In the genomic region with DNA sequence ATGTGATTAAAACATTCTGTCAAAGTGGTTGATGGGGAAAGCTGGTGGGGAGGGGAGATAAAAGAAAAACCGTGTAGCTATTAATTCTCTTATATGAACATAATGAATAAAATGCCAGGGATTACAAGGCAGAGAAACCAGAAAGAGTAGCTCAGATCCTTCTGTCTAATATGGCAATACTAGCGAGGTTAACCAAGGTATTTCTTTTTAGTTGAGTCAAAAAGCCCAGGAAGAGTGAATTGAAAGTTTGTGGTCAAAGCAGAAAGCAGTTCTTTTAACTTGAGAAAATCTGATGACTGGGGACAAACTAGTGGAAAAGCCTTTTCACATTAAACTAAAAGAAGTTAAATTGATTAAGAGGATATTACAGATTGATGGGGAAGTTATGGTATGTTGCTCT, we compare ENCODE assay signal across 20 cellular contexts.
A peak's percentile ranks its signal among the peaks of the same experiment; 100 is the strongest.
DNase-seq lines count a peak whose midpoint lies in the region; ATAC-seq and TF ChIP-seq lines count a peak whose summit lies in the region.
"Had no signal": no experiment of that assay in that cellular context is flagged by ENCODE, and none has a peak within 500 bp of the region (broad histone marks: within the 10 kb centered on the region; RNA-seq: fewer than 3 reads in every experiment).

No MANE protein-coding gene starts in this region.

- intact Hi-C loops in activated CD8-positive, alpha-beta T cell treated with anti-CD3 and anti-CD28 coated beads for 36 hours (cut with micrococcal nuclease): no loop called here
- intact Hi-C loops in heart right ventricle (cut with DNase I): no loop called here

- peaks cover 0 to 4% (median 0%) of the 10 kb centered on the region in 9 donors for H3K4me1 ChIP-seq in heart right ventricle
- H3K4me1 ChIP-seq: body of pancreas, foreskin keratinocyte, uterus had no signal

- peaks cover 0 to 64% (median 0%) of the 10 kb centered on the region in 9 donors for H3K36me3 ChIP-seq in heart right ventricle
- H3K36me3 ChIP-seq: uterus had no signal

- H3K36me3 Mint-ChIP-seq in activated T-cell treated with anti-CD3 and anti-CD28 coated beads, Interleukin-2, amount 50 U/mL, for 24 hours (ENCODE audit: low read depth): peaks cover 62% of the 10 kb centered on the region
- peaks cover 38% of the 10 kb centered on the region for H3K36me3 Mint-ChIP-seq in activated CD8-positive, alpha-beta T cell treated with anti-CD3 and anti-CD28 coated beads for 36 hours (ENCODE audit: low read depth)
- H3K36me3 Mint-ChIP-seq in stimulated activated effector memory CD8-positive, alpha-beta T cell treated with anti-CD3 and anti-CD28 coated beads, Interleukin-12 subunit alpha, Interleukin-12 subunit beta, amount 100 ng/mL, for 72 hours: peaks cover 48% of the 10 kb centered on the region

- no peak overlapping the region for H3K27ac ChIP-seq in heart right ventricle
- H3K27ac ChIP-seq: BLaER1 treated with 17β-estradiol and CSF1 and Interleukin-3, amounts not matched to agents 10 nM and 100 nM; body of pancreas; foreskin keratinocyte; SK-N-MC; uterus had no signal

- H3K27me3 Mint-ChIP-seq in activated T-cell treated with anti-CD3 and anti-CD28 coated beads, Interleukin-2, amount 50 U/mL, for 24 hours: no peaks in the 10 kb centered on the region
- H3K27me3 Mint-ChIP-seq in activated CD8-positive, alpha-beta T cell treated with anti-CD3 and anti-CD28 coated beads for 36 hours: no peaks in the 10 kb centered on the region

- peaks cover 0 to 6% (median 0%) of the 10 kb centered on the region in 11 donors for H3K9me3 ChIP-seq in heart right ventricle
- H3K9me3 ChIP-seq: body of pancreas, uterus had no signal

- WGBS in heart right ventricle, 2 donors: 91 to 94% methylated on average over 2 of the region's 2 CpGs

- peaks cover 49% of the 10 kb centered on the region for H3K4me1 Mint-ChIP-seq in activated T-cell treated with anti-CD3 and anti-CD28 coated beads, Interleukin-2, amount 50 U/mL, for 24 hours (ENCODE audit: low read depth)
- H3K4me1 Mint-ChIP-seq in activated CD8-positive, alpha-beta T cell treated with anti-CD3 and anti-CD28 coated beads for 36 hours (ENCODE audit: low read depth): peaks cover 43% of the 10 kb centered on the region
- peaks cover 45% of the 10 kb centered on the region for H3K4me1 Mint-ChIP-seq in stimulated activated effector memory CD8-positive, alpha-beta T cell treated with anti-CD3 and anti-CD28 coated beads, Interleukin-12 subunit alpha, Interleukin-12 subunit beta, amount 100 ng/mL, for 72 hours

- TF ChIP-seq CTCF in activated CD8-positive, alpha-beta T cell treated with anti-CD3 and anti-CD28 coated beads for 36 hours (IDR thresholded peaks at IDR 0.05): no peak
- TF ChIP-seq CTCF in heart right ventricle (IDR thresholded peaks at IDR 0.05): no peak

- H3K4me3 Mint-ChIP-seq in activated T-cell treated with anti-CD3 and anti-CD28 coated beads, Interleukin-2, amount 50 U/mL, for 24 hours: no peak overlapping the region
- no peak overlapping the region for H3K4me3 Mint-ChIP-seq in activated CD8-positive, alpha-beta T cell treated with anti-CD3 and anti-CD28 coated beads for 36 hours
- no peak overlapping the region for H3K4me3 Mint-ChIP-seq in stimulated activated effector memory CD8-positive, alpha-beta T cell treated with anti-CD3 and anti-CD28 coated beads, Interleukin-12 subunit alpha, Interleukin-12 subunit beta, amount 100 ng/mL, for 72 hours
- H3K4me3 Mint-ChIP-seq: activated T-helper 1 cell treated with anti-CD3 and anti-CD28 coated beads, Interleukin-12 subunit alpha, Interleukin-12 subunit beta, Interleukin-2, Interleukin-4 antibody, amounts not matched to agents 30 ng/mL and 10 ng/mL and 1 ng/mL, durations not matched to agents 14 hours and 24 hours and 36 hours had no signal

- ATAC-seq in GM21737 (IDR thresholded peaks at IDR 0.05; ENCODE audit: unreplicated experiment) (peak; percentile 62), GM21723 (IDR thresholded peaks at IDR 0.05; ENCODE audit: unreplicated experiment) (no peak), heart right ventricle (no peak)
- ATAC-seq in activated CD8-positive, alpha-beta T cell treated with anti-CD3 and anti-CD28 coated beads for 36 hours: peak; percentile 85
- ATAC-seq in stimulated activated effector memory CD8-positive, alpha-beta T cell treated with anti-CD3 and anti-CD28 coated beads, Interleukin-12 subunit alpha, Interleukin-12 subunit beta, amount 100 ng/mL, for 72 hours: peak; percentile 92
- ATAC-seq: body of pancreas, foreskin keratinocyte had no signal

- CTCF ChIA-PET in activated CD8-positive, alpha-beta T cell treated with anti-CD3 and anti-CD28 coated beads for 36 hours (lab: Charles Lee): interaction anchor here (1.4 kb wide), 1 partner anchor 76 kb away, joined by 3 read pairs; a partner anchor contains a TSS

- POLR2A ChIA-PET in activated CD8-positive, alpha-beta T cell treated with anti-CD3 and anti-CD28 coated beads for 36 hours (lab: Charles Lee): interaction anchor here (0.8 kb wide), 1 partner anchor 77 kb away, joined by 3 read pairs; no protein-coding TSS in a partner anchor

- peaks cover 9% of the 10 kb centered on the region for H3K9me3 Mint-ChIP-seq in activated T-cell treated with anti-CD3 and anti-CD28 coated beads, Interleukin-2, amount 50 U/mL, for 24 hours
- H3K9me3 Mint-ChIP-seq in activated CD8-positive, alpha-beta T cell treated with anti-CD3 and anti-CD28 coated beads for 36 hours: peaks cover 5% of the 10 kb centered on the region
- no peaks in the 10 kb centered on the region for H3K9me3 Mint-ChIP-seq in stimulated activated effector memory CD8-positive, alpha-beta T cell treated with anti-CD3 and anti-CD28 coated beads, Interleukin-12 subunit alpha, Interleukin-12 subunit beta, amount 100 ng/mL, for 72 hours
- H3K9me3 Mint-ChIP-seq: activated T-helper 1 cell treated with anti-CD3 and anti-CD28 coated beads, Interleukin-12 subunit alpha, Interleukin-12 subunit beta, Interleukin-2, Interleukin-4 antibody, amounts not matched to agents 30 ng/mL and 10 ng/mL and 1 ng/mL, durations not matched to agents 14 hours and 24 hours and 36 hours had no signal

- DNase-seq in activated T-cell treated with anti-CD3 and anti-CD28 coated beads, Interleukin-2, amount 50 U/mL, for 24 hours: no peak
- DNase-seq in activated T-cell treated with anti-CD3 and anti-CD28 coated beads for 4 hours (no peak), HK-2 (ENCODE audit: unreplicated experiment) (no peak), heart right ventricle (no peak)
- no peak for DNase-seq in activated CD8-positive, alpha-beta T cell treated with anti-CD3 and anti-CD28 coated beads for 36 hours
- DNase-seq in stimulated activated effector memory CD8-positive, alpha-beta T cell treated with anti-CD3 and anti-CD28 coated beads, Interleukin-12 subunit alpha, Interleukin-12 subunit beta, amount 100 ng/mL, for 72 hours (ENCODE audit: low spot score in 2 of 2): no peak
- DNase-seq: activated CD4-positive, alpha-beta T cell treated with anti-CD3 and anti-CD28 coated beads for 48 hours; body of pancreas; DMS79; foreskin keratinocyte; GOT3; KBM-7; NCI-H1092; NCI-H82; uterus had no signal

- H3K4me3 ChIP-seq in heart right ventricle: no peak overlapping the region
- H3K4me3 ChIP-seq: BLaER1 treated with 17β-estradiol and CSF1 and Interleukin-3, amounts not matched to agents 10 nM and 100 nM; body of pancreas; SK-N-MC; uterus had no signal

- no peaks in the 10 kb centered on the region for H3K27me3 ChIP-seq in heart right ventricle
- H3K27me3 ChIP-seq: BLaER1 treated with 17β-estradiol and CSF1 and Interleukin-3, amounts not matched to agents 10 nM and 100 nM; body of pancreas; foreskin keratinocyte; uterus had no signal

- peak overlapping the region; percentile 26 for H3K27ac Mint-ChIP-seq in activated T-cell treated with anti-CD3 and anti-CD28 coated beads, Interleukin-2, amount 50 U/mL, for 24 hours
- H3K27ac Mint-ChIP-seq in activated CD8-positive, alpha-beta T cell treated with anti-CD3 and anti-CD28 coated beads for 36 hours: no peak overlapping the region
- no peak overlapping the region for H3K27ac Mint-ChIP-seq in stimulated activated effector memory CD8-positive, alpha-beta T cell treated with anti-CD3 and anti-CD28 coated beads, Interleukin-12 subunit alpha, Interleukin-12 subunit beta, amount 100 ng/mL, for 72 hours
- H3K27ac Mint-ChIP-seq: activated T-helper 1 cell treated with anti-CD3 and anti-CD28 coated beads, Interleukin-12 subunit alpha, Interleukin-12 subunit beta, Interleukin-2, Interleukin-4 antibody, amounts not matched to agents 30 ng/mL and 10 ng/mL and 1 ng/mL, durations not matched to agents 14 hours and 24 hours and 36 hours had no signal

Comparison
In these comparisons a context has a peak if more than half of its experiments do, and no peak if none do; other contexts are left out.
1. ATAC-seq: peak in GM21737 (single experiment), activated CD8-positive, alpha-beta T cell treated with anti-CD3 and anti-CD28 coated beads for 36 hours (single experiment) and stimulated activated effector memory CD8-positive, alpha-beta T cell treated with anti-CD3 and anti-CD28 coated beads, Interleukin-12 subunit alpha, Interleukin-12 subunit beta, amount 100 ng/mL, for 72 hours (single experiment); none in GM21723 (single experiment) and heart right ventricle (0 of 8).